ENCODE assay signal across 18 cellular contexts in the genomic region with DNA sequence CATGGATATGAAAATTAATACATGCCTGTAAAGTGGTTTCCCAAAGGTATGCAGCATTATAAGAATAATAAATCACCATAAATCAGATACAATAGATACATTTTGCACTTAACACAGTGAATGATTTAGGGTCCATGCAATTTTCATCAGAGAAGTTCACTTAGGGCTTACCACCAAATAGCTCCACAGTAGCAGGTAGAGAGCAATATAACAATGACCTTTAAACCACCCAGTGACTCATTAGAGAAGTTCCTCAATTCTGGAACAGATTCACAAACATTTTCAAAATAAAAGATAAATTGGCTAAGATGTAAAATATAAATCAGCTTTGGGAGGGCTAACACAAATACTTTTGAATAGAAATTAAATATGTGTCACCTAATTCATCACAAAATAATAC.
DNase-seq lines count a peak whose midpoint lies in the region; ATAC-seq and TF ChIP-seq lines count a peak whose summit lies in the region.
"Had no signal": no experiment of that assay in that cellular context is flagged by ENCODE, and none has a peak within 500 bp of the region (broad histone marks: within the 10 kb centered on the region; RNA-seq: fewer than 3 reads in every experiment).

No MANE protein-coding gene starts in this region.

- intact Hi-C loops in left colon (cut with DNase I, micrococcal nuclease): no loop called here

- TF ChIP-seq CTCF in GM20000 (IDR thresholded peaks at IDR 0.05; ENCODE audit: extremely low read depth, missing control alignments): no peak

- ATAC-seq in left colon (peak; percentile 72), GM21367 (IDR thresholded peaks at IDR 0.05; ENCODE audit: unreplicated experiment) (no peak)

- peak; percentile 16 for DNase-seq in COLO829 (ENCODE audit: low spot score)
- DNase-seq in HT-29 (ENCODE audit: low spot score): peak; percentile 47
- DNase-seq in left colon: no peak
- DNase-seq in renal cortical epithelial cell (ENCODE audit: low read depth): peak; percentile 34
- no peak for DNase-seq in occipital lobe (lab: John Stamatoyannopoulos, UW)
- DNase-seq in NCI-H146 treated with DMSO at 0.1 percent for 48 hours (lab: John Stamatoyannopoulos, UW; ENCODE audit: unreplicated experiment): no peak
- no peak for DNase-seq in GM20000 (ENCODE audit: low spot score)
- DNase-seq: AML-193; BE2C; Calu3; CD4-positive, alpha-beta T cell; CD8-positive, alpha-beta memory T cell; DMS53; DMS79 treated with DMSO at 0.1 percent for 48 hours; GF-D8; H7; HCEC 1CT had no signal

Comparison
In these comparisons a context has a peak if more than half of its experiments do, and no peak if none do; other contexts are left out.
1. DNase-seq: peak in COLO829 (single experiment), HT-29 (single experiment) and renal cortical epithelial cell (single experiment); none in left colon (0 of 2), occipital lobe (single experiment), NCI-H146 treated with DMSO at 0.1 percent for 48 hours (single experiment) and GM20000 (single experiment).